In genomic region chr12:52041695-52042123, GRCh38 we compare ENCODE assay signal across 8 cellular contexts. TPM values are rescaled to one million over a fixed set of nuclear protein-coding genes. Genes with fewer than 3 reads are reported as not detected.
DNase-seq lines count a peak whose midpoint lies in the region; ATAC-seq, FAIRE-seq and TF ChIP-seq lines count a peak whose summit lies in the region.

No MANE protein-coding gene starts in this region.

- no peak overlapping the region for H3K23ac ChIP-seq in neuronal stem cell (ENCODE audit: low read depth, low read length, poor library complexity)

- H2AK5ac ChIP-seq in neuronal stem cell (ENCODE audit: low read depth, low read length), result no peak overlapping the region

- no peak overlapping the region for H3K9ac ChIP-seq in neuronal stem cell (ENCODE audit: low read depth, low read length, poor library complexity)

- no peak overlapping the region for H2BK5ac ChIP-seq in neuronal stem cell (ENCODE audit: low read length)

- no peak overlapping the region for H3K4me3 ChIP-seq in neuronal stem cell (ENCODE audit: low read length in 2 of 2)

- no peak overlapping the region for H2BK12ac ChIP-seq in neuronal stem cell (ENCODE audit: low read length)

- no peaks in the 10 kb centered on the region for H3K9me3 Mint-ChIP-seq in central memory CD8-positive, alpha-beta T cell

- TF ChIP-seq POLR2A in GM12892 (IDR thresholded peaks at IDR 0.05; ENCODE audit: low read depth, low read length), result no peak

- H4K91ac ChIP-seq in neuronal stem cell (ENCODE audit: low read depth, low read length, poor library complexity), result no peak overlapping the region

- H4K8ac ChIP-seq in neuronal stem cell (ENCODE audit: low read depth, low read length), result no peak overlapping the region

- no peak overlapping the region for H2BK120ac ChIP-seq in neuronal stem cell (ENCODE audit: low read depth, low read length)

- no peak overlapping the region for H3K4me2 ChIP-seq in neuronal stem cell (ENCODE audit: insufficient read depth, low read length, poor library complexity, severe bottlenecking)

- peaks cover 11% of the 10 kb centered on the region for H3K4me1 Mint-ChIP-seq in central memory CD8-positive, alpha-beta T cell

- peaks cover 0 to under 1% (median 0%) of the 10 kb centered on the region in 3 experiments for H3K27me3 ChIP-seq in neuronal stem cell (ENCODE audit: control insufficient read depth in 3 of 3, insufficient read depth in 3 of 3, low read depth in 1 of 3, low read length in 3 of 3)

- H3K4ac ChIP-seq in neuronal stem cell (ENCODE audit: low read length), result no peak overlapping the region

- H3K36me3 ChIP-seq in neuronal stem cell (replicated peaks in 1 of 2; ENCODE audit: control insufficient read depth in 2 of 2, insufficient read depth in 2 of 2, low read length in 2 of 2), result peaks cover 6 to 30% of the 10 kb centered on the region in 2 donors

- H3K27me3 Mint-ChIP-seq in central memory CD8-positive, alpha-beta T cell, result no peaks in the 10 kb centered on the region

- peak overlapping the region; percentile 60 for H3K27ac Mint-ChIP-seq in central memory CD8-positive, alpha-beta T cell (ENCODE audit: low read depth)

- ATAC-seq in central memory CD8-positive, alpha-beta T cell (replicated peaks; ENCODE audit: extremely low read depth, poor library complexity, severe bottlenecking), result peak; percentile 59

- no peak overlapping the region for H2AFZ ChIP-seq in neuronal stem cell (ENCODE audit: low read length)

- H3K14ac ChIP-seq in neuronal stem cell (ENCODE audit: low read length), result peak overlapping the region; percentile 83

- H3K36me3 Mint-ChIP-seq in central memory CD8-positive, alpha-beta T cell (ENCODE audit: insufficient read depth), result peaks cover 1% of the 10 kb centered on the region

- no peak overlapping the region for H2BK15ac ChIP-seq in neuronal stem cell (ENCODE audit: low read length)

- peak; percentile 43 for DNase-seq in Daoy (ENCODE audit: low read depth)
- DNase-seq in NAMALWA (ENCODE audit: low spot score), result peak; percentile 82
- no peak for DNase-seq in central memory CD8-positive, alpha-beta T cell (ENCODE audit: low spot score in 2 of 2)
- DNase-seq in neuronal stem cell (ENCODE audit: low spot score), result no peak
- DNase-seq in putamen (ENCODE audit: low spot score), result no peak
- no peak for DNase-seq in GM12892 (ENCODE audit: insufficient read length)
- no peak for DNase-seq in DMS153 treated with DMSO at 0.1 percent for 48 hours (lab: John Stamatoyannopoulos, UW; ENCODE audit: unreplicated experiment)
- DNase-seq in NCI-H1105 (lab: John Stamatoyannopoulos, UW), result no peak

- H3K27ac ChIP-seq in neuronal stem cell (replicated peaks; ENCODE audit: low read length), result no peak overlapping the region

- no CpG with 5 or more reads among the region's 6 CpGs for WGBS in neuronal stem cell (ENCODE audit: extremely low coverage in 2 of 2, insufficient read length in 2 of 2, insufficient replicate concordance in 1 of 2), 2 donors

- no peaks in the 10 kb centered on the region for H3K9me3 ChIP-seq in neuronal stem cell (replicated peaks in 1 of 2; ENCODE audit: control insufficient read depth in 2 of 2, insufficient read depth in 1 of 2, low read depth in 1 of 2, low read length in 2 of 2)

- no peak overlapping the region for H3K18ac ChIP-seq in neuronal stem cell (ENCODE audit: low read length)

- H3K4me3 Mint-ChIP-seq in central memory CD8-positive, alpha-beta T cell, result peak overlapping the region; percentile 25

- peaks cover 8% of the 10 kb centered on the region for H3K79me1 ChIP-seq in neuronal stem cell (ENCODE audit: low read depth, low read length)

- peaks cover 6 to 8% of the 10 kb centered on the region in 2 donors for H3K4me1 ChIP-seq in neuronal stem cell (ENCODE audit: control insufficient read depth in 2 of 2, insufficient read depth in 1 of 2, low read depth in 1 of 2, low read length in 2 of 2)

- FAIRE-seq in GM12892 (lab: Jason Lieb, UNC), result no peak

RNA-seq across cellular contexts. Expression of gene NR4A1, which starts 9.5 kb away (rescaled TPM):
- 1.1 and 5.1 TPM in 2 replicates for total RNA-seq in Daoy (2014; rRNA removed; shearing (Covaris generic))
- polyA plus RNA-seq in neuronal stem cell (2013, experiment 1 of 2), result 46.2 TPM
- polyA plus RNA-seq in neuronal stem cell (2013, experiment 2 of 2), result 44.5 TPM
- polyA plus RNA-seq in GM12892 (2012; ENCODE audit: missing spikeins), result 3.3 TPM

RNA-seq across cellular contexts. Expression of gene ATG101, which starts 28.1 kb away (rescaled TPM):
- total RNA-seq in Daoy (2014; rRNA removed; shearing (Covaris generic)), result 156 and 160 TPM in 2 replicates
- polyA plus RNA-seq in neuronal stem cell (2013, experiment 1 of 2), result 16.4 TPM
- 15.2 TPM for polyA plus RNA-seq in neuronal stem cell (2013, experiment 2 of 2)
- polyA plus RNA-seq in GM12892 (2012; ENCODE audit: missing spikeins), result 13.5 TPM

RNA-seq across cellular contexts. Expression of gene TAMALIN, which starts 35.0 kb away (rescaled TPM):
- total RNA-seq in Daoy (2014; rRNA removed; shearing (Covaris generic)), result 1.1 and 2.1 TPM in 2 replicates
- polyA plus RNA-seq in neuronal stem cell (2013, experiment 1 of 2), result 11.1 TPM
- polyA plus RNA-seq in neuronal stem cell (2013, experiment 2 of 2), result 10.9 TPM
- polyA plus RNA-seq in GM12892 (2012; ENCODE audit: missing spikeins), result 0.57 TPM

RNA-seq across cellular contexts. Expression of gene SMIM41, which starts 37.8 kb away (rescaled TPM):
- not detected in 2 replicates for total RNA-seq in Daoy (2014; rRNA removed; shearing (Covaris generic))
- 0.38 TPM for polyA plus RNA-seq in neuronal stem cell (2013, experiment 1 of 2)
- polyA plus RNA-seq in neuronal stem cell (2013, experiment 2 of 2), result 0.18 TPM
- polyA plus RNA-seq in GM12892 (2012; ENCODE audit: missing spikeins), result not detected

Comparison
In these comparisons a context has a peak if more than half of its experiments do, and no peak if none do; other contexts are left out.
1. DNase-seq: peak in Daoy (single experiment) and NAMALWA (single experiment); none in central memory CD8-positive, alpha-beta T cell (0 of 2), neuronal stem cell (single experiment), putamen (single experiment), GM12892 (single experiment), DMS153 treated with DMSO at 0.1 percent for 48 hours (single experiment) and NCI-H1105 (single experiment).